Comparison of ENCODE assay signal across 16 cellular contexts in genomic region chr2:121288454-121289231, GRCh38.
"Had no signal": no experiment of that assay in that cellular context is flagged by ENCODE, and none has a peak within 500 bp of the region (broad histone marks: within the 10 kb centered on the region; RNA-seq: fewer than 3 reads in every experiment).

No MANE protein-coding gene starts in this region.

- DNase-seq: activated CD4-positive, alpha-beta T cell treated with anti-CD3 and anti-CD28 coated beads, Interleukin-2, amount 10 ng/mL, durations not matched to agents 7 days and 5 days; activated naive CD4-positive, alpha-beta T cell treated with anti-CD3 and anti-CD28 coated beads, Interleukin-2, amount 10 ng/mL, durations not matched to agents 7 days and 5 days; activated T-cell treated with anti-CD3 and anti-CD28 coated beads, Interleukin-2, amount 50 U/mL, for 1 hour; dorsolateral prefrontal cortex; naive B cell; pancreas; sigmoid colon; stimulated activated CD4-positive, alpha-beta T cell treated with anti-CD3 and anti-CD28 coated beads, Interleukin-1b, Interleukin-23, amount 100 ng/mL, for 48 hours; stimulated activated naive CD8-positive, alpha-beta T cell treated with anti-CD3 and anti-CD28 coated beads, Interleukin-15, amount 100 ng/mL, for 72 hours; upper lobe of right lung had no signal

- H3K9ac ChIP-seq: neural progenitor cell had no signal

- H3K36me3 ChIP-seq: neural progenitor cell, pancreas, sigmoid colon, upper lobe of right lung had no signal

- H3K9me3 ChIP-seq: pancreas, sigmoid colon, upper lobe of right lung had no signal

- H2AFZ ChIP-seq: neural progenitor cell had no signal

- H3K9me3 Mint-ChIP-seq: activated CD4-positive, alpha-beta T cell treated with anti-CD3 and anti-CD28 coated beads, Interleukin-2, amount 10 ng/mL, durations not matched to agents 7 days and 5 days; activated naive CD4-positive, alpha-beta T cell treated with anti-CD3 and anti-CD28 coated beads, Interleukin-2, amount 10 ng/mL, durations not matched to agents 7 days and 5 days; neural progenitor cell; stimulated activated naive CD8-positive, alpha-beta T cell treated with anti-CD3 and anti-CD28 coated beads, Interleukin-15, amount 100 ng/mL, for 72 hours had no signal

- ATAC-seq: esophagus mucosa; pancreas; stimulated activated naive CD8-positive, alpha-beta T cell treated with anti-CD3 and anti-CD28 coated beads, Interleukin-15, amount 100 ng/mL, for 72 hours; upper lobe of right lung had no signal

- H3K4me3 Mint-ChIP-seq: activated CD4-positive, alpha-beta T cell treated with anti-CD3 and anti-CD28 coated beads, Interleukin-2, amount 10 ng/mL, durations not matched to agents 7 days and 5 days; activated naive CD4-positive, alpha-beta T cell treated with anti-CD3 and anti-CD28 coated beads, Interleukin-2, amount 10 ng/mL, durations not matched to agents 7 days and 5 days; neural progenitor cell; stimulated activated naive CD8-positive, alpha-beta T cell treated with anti-CD3 and anti-CD28 coated beads, Interleukin-15, amount 100 ng/mL, for 72 hours had no signal

- H3K4me2 ChIP-seq: neural progenitor cell had no signal

- H3K4me1 ChIP-seq: neural progenitor cell had no signal

- H3K36me3 Mint-ChIP-seq: activated naive CD4-positive, alpha-beta T cell treated with anti-CD3 and anti-CD28 coated beads, Interleukin-2, amount 10 ng/mL, durations not matched to agents 7 days and 5 days; naive B cell; neural progenitor cell had no signal

- H3K4me3 ChIP-seq: dorsolateral prefrontal cortex, lung, neural progenitor cell, pancreas, sigmoid colon, upper lobe of right lung had no signal

- FAIRE-seq: astrocyte, islet of Langerhans, pancreas, TTC549 had no signal

- H3K27ac ChIP-seq: dorsolateral prefrontal cortex, neural progenitor cell, pancreas, sigmoid colon, upper lobe of right lung had no signal

- H3K27me3 ChIP-seq: pancreas, upper lobe of right lung had no signal

- H3K27ac Mint-ChIP-seq: activated CD4-positive, alpha-beta T cell treated with anti-CD3 and anti-CD28 coated beads, Interleukin-2, amount 10 ng/mL, durations not matched to agents 7 days and 5 days; activated naive CD4-positive, alpha-beta T cell treated with anti-CD3 and anti-CD28 coated beads, Interleukin-2, amount 10 ng/mL, durations not matched to agents 7 days and 5 days; naive B cell; neural progenitor cell; stimulated activated naive CD8-positive, alpha-beta T cell treated with anti-CD3 and anti-CD28 coated beads, Interleukin-15, amount 100 ng/mL, for 72 hours had no signal
